In the genomic region with DNA sequence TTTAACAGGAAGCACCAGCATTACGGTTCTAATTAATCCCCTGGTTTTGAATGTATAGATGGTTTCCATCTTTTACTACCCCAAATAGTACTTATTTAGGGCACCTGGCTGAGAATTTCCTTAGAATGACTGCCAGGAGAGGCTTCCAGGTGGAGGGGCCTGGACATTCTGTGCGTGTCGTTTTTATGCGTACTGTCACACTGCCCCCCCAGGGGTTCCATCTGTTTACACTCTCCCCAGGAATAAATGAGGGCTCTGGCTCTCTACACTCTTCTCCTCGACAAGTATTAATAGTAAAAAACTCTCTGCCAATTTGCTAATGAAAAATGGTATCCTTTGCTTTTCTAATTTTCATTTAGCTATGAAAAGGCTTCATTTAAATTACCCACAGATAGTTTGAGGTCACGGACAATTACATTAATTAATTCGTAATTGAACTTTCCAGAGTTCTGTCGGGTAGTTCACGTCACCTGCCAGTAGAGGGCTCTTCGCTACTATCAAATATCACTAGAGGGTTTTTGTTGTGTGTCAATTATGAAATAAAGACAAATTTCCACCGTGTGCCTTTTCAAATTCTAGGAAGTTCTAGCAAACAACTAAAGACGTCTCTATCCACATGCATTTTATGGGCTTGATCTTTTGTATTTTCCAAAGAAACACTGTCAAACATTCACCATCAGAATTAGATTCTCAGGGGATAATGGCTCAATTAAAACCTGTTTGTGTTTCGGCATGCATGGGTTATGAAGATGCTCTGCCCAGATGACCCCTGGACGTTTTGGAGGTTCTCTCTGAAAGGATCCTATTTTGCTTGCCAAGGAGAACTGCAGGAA, we compare ENCODE assay signal across 8 cellular contexts.
DNase-seq lines count a peak whose midpoint lies in the region; ATAC-seq lines count a peak whose summit lies in the region.

No MANE protein-coding gene starts in this region.

- H3K27ac Mint-ChIP-seq in activated CD8-positive, alpha-beta T cell treated with anti-CD3 and anti-CD28 coated beads, Interleukin-2, amount 10 ng/mL, durations not matched to agents 7 days and 5 days = no peak overlapping the region

- ATAC-seq in Right ventricle myocardium superior (ENCODE audit: poor library complexity) = peak; percentile 53
- ATAC-seq in left cardiac atrium = no peak
- ATAC-seq in activated CD8-positive, alpha-beta T cell treated with anti-CD3 and anti-CD28 coated beads, Interleukin-2, amount 10 ng/mL, durations not matched to agents 7 days and 5 days = no peak
- no peak for ATAC-seq in GM21515 (IDR thresholded peaks at IDR 0.05; ENCODE audit: unreplicated experiment)

- POLR2A ChIA-PET in activated CD8-positive, alpha-beta T cell treated with anti-CD3 and anti-CD28 coated beads, Interleukin-2, amount 10 ng/mL, durations not matched to agents 7 days and 5 days (lab: Charles Lee) = no interaction called here

- H3K4me3 Mint-ChIP-seq in activated CD8-positive, alpha-beta T cell treated with anti-CD3 and anti-CD28 coated beads, Interleukin-2, amount 10 ng/mL, durations not matched to agents 7 days and 5 days = no peak overlapping the region

- no peaks in the 10 kb centered on the region for H3K27me3 Mint-ChIP-seq in activated CD8-positive, alpha-beta T cell treated with anti-CD3 and anti-CD28 coated beads, Interleukin-2, amount 10 ng/mL, durations not matched to agents 7 days and 5 days (ENCODE audit: low read depth)

- CTCF ChIA-PET in activated CD8-positive, alpha-beta T cell treated with anti-CD3 and anti-CD28 coated beads, Interleukin-2, amount 10 ng/mL, durations not matched to agents 7 days and 5 days (lab: Charles Lee) = interaction anchor here (0.6 to 2.5 kb wide), 12 partner anchors 10 to 734 kb away, joined by 3 to 32 read pairs (median 4); a partner anchor contains a TSS

- H3K4me1 Mint-ChIP-seq in activated CD8-positive, alpha-beta T cell treated with anti-CD3 and anti-CD28 coated beads, Interleukin-2, amount 10 ng/mL, durations not matched to agents 7 days and 5 days (ENCODE audit: low read depth) = peaks cover 3% of the 10 kb centered on the region

- intact Hi-C loops in Right ventricle myocardium superior (cut with DNase I) = loop anchor here (2.0 to 10.0 kb wide), 2 partner anchors 162 to 708 kb away; no protein-coding TSS in a partner anchor
- intact Hi-C loops in left cardiac atrium (cut with DNase I) = loop anchor here (2.0 to 5.0 kb wide), 5 partner anchors 159 to 709 kb away; no protein-coding TSS in a partner anchor

- no peaks in the 10 kb centered on the region for H3K9me3 Mint-ChIP-seq in activated CD8-positive, alpha-beta T cell treated with anti-CD3 and anti-CD28 coated beads, Interleukin-2, amount 10 ng/mL, durations not matched to agents 7 days and 5 days (ENCODE audit: insufficient read depth)

- no peaks in the 10 kb centered on the region for H3K36me3 Mint-ChIP-seq in activated CD8-positive, alpha-beta T cell treated with anti-CD3 and anti-CD28 coated beads, Interleukin-2, amount 10 ng/mL, durations not matched to agents 7 days and 5 days (ENCODE audit: low read depth)

- DNase-seq in Right ventricle myocardium superior (no peak), left cardiac atrium (no peak), NCI-H146 treated with DMSO at 0.1 percent for 48 hours (lab: John Stamatoyannopoulos, UW; ENCODE audit: unreplicated experiment) (peak; percentile 21), hepatic stellate cell (ENCODE audit: low spot score) (peak; percentile 34)
- peak; percentile 41 for DNase-seq in activated CD8-positive, alpha-beta T cell treated with anti-CD3 and anti-CD28 coated beads, Interleukin-2, amount 10 ng/mL, durations not matched to agents 7 days and 5 days
- peak; percentile 42 for DNase-seq in stimulated activated CD8-positive, alpha-beta memory T cell treated with anti-CD3 and anti-CD28 coated beads, Interleukin-4, amount 100 ng/mL, for 48 hours
- no peak for DNase-seq in activated T-cell treated with anti-CD3 and anti-CD28 coated beads, Interleukin-2, amount 50 U/mL, for 48 hours

Comparison
In these comparisons a context has a peak if more than half of its experiments do, and no peak if none do; other contexts are left out.
1. DNase-seq: peak in NCI-H146 treated with DMSO at 0.1 percent for 48 hours (single experiment), activated CD8-positive, alpha-beta T cell treated with anti-CD3 and anti-CD28 coated beads, Interleukin-2, amount 10 ng/mL, durations not matched to agents 7 days and 5 days (single experiment), hepatic stellate cell (single experiment) and stimulated activated CD8-positive, alpha-beta memory T cell treated with anti-CD3 and anti-CD28 coated beads, Interleukin-4, amount 100 ng/mL, for 48 hours (single experiment); none in Right ventricle myocardium superior (single experiment), left cardiac atrium (single experiment) and activated T-cell treated with anti-CD3 and anti-CD28 coated beads, Interleukin-2, amount 50 U/mL, for 48 hours (0 of 2).